ENCODE assay signal across 8 cellular contexts in genomic region chr1:151146072-151146415, GRCh38. TPM values are rescaled to one million over a fixed set of nuclear protein-coding genes. Genes with fewer than 3 reads are reported as not detected.
DNase-seq lines count a peak whose midpoint lies in the region; ATAC-seq lines count a peak whose summit lies in the region.

No MANE protein-coding gene starts in this region.

- H3K9me3 Mint-ChIP-seq in activated CD4-positive, alpha-beta T cell treated with anti-CD3 and anti-CD28 coated beads, Interleukin-2, amount 10 ng/mL, durations not matched to agents 7 days and 5 days, result no peaks in the 10 kb centered on the region
- H3K9me3 Mint-ChIP-seq in activated CD4-positive, alpha-beta memory T cell treated with anti-CD3 and anti-CD28 coated beads, Interleukin-2, amount 10 ng/mL, durations not matched to agents 7 days and 5 days, result no peaks in the 10 kb centered on the region

- intact Hi-C loops in left ventricle myocardium superior (cut with micrococcal nuclease), result no loop called here

- ATAC-seq in left ventricle myocardium superior, result peak; percentile 8

- POLR2A ChIA-PET in activated CD4-positive, alpha-beta T cell treated with anti-CD3 and anti-CD28 coated beads, Interleukin-2, amount 10 ng/mL, durations not matched to agents 7 days and 5 days (lab: Charles Lee), result interaction anchor here (0.6 kb wide), 1 partner anchor 10 kb away, joined by 4 read pairs; no protein-coding TSS in a partner anchor
- POLR2A ChIA-PET in activated CD4-positive, alpha-beta memory T cell treated with anti-CD3 and anti-CD28 coated beads, Interleukin-2, amount 10 ng/mL, durations not matched to agents 7 days and 5 days (lab: Charles Lee), result interaction anchor here (1.0 to 6.4 kb wide), 3 partner anchors 11 to 519 kb away, joined by 3 to 22 read pairs (median 3); partner anchors contain the start of gene TNFAIP8L2

- no peak overlapping the region for H3K27ac Mint-ChIP-seq in activated CD4-positive, alpha-beta T cell treated with anti-CD3 and anti-CD28 coated beads, Interleukin-2, amount 10 ng/mL, durations not matched to agents 7 days and 5 days
- no peak overlapping the region for H3K27ac Mint-ChIP-seq in activated CD4-positive, alpha-beta memory T cell treated with anti-CD3 and anti-CD28 coated beads, Interleukin-2, amount 10 ng/mL, durations not matched to agents 7 days and 5 days

- CTCF ChIA-PET in activated CD4-positive, alpha-beta T cell treated with anti-CD3 and anti-CD28 coated beads, Interleukin-2, amount 10 ng/mL, durations not matched to agents 7 days and 5 days (lab: Charles Lee), result no interaction called here
- CTCF ChIA-PET in activated CD4-positive, alpha-beta memory T cell treated with anti-CD3 and anti-CD28 coated beads, Interleukin-2, amount 10 ng/mL, durations not matched to agents 7 days and 5 days (lab: Charles Lee), result interaction anchor here (2.0 kb wide), 1 partner anchor 46 kb away, joined by 5 read pairs; no protein-coding TSS in a partner anchor

- peak overlapping the region in 20 of 21 experiments; percentile 25 to 82 (median 72) for H3K27ac ChIP-seq in skin epidermis

- H3K4me3 Mint-ChIP-seq in activated CD4-positive, alpha-beta T cell treated with anti-CD3 and anti-CD28 coated beads, Interleukin-2, amount 10 ng/mL, durations not matched to agents 7 days and 5 days, result peak overlapping the region; percentile 86
- peak overlapping the region; percentile 93 for H3K4me3 Mint-ChIP-seq in activated CD4-positive, alpha-beta memory T cell treated with anti-CD3 and anti-CD28 coated beads, Interleukin-2, amount 10 ng/mL, durations not matched to agents 7 days and 5 days

- H3K4me1 Mint-ChIP-seq in activated CD4-positive, alpha-beta T cell treated with anti-CD3 and anti-CD28 coated beads, Interleukin-2, amount 10 ng/mL, durations not matched to agents 7 days and 5 days, result peaks cover 14% of the 10 kb centered on the region
- H3K4me1 Mint-ChIP-seq in activated CD4-positive, alpha-beta memory T cell treated with anti-CD3 and anti-CD28 coated beads, Interleukin-2, amount 10 ng/mL, durations not matched to agents 7 days and 5 days, result peaks cover 11% of the 10 kb centered on the region

- H3K36me3 Mint-ChIP-seq in activated CD4-positive, alpha-beta T cell treated with anti-CD3 and anti-CD28 coated beads, Interleukin-2, amount 10 ng/mL, durations not matched to agents 7 days and 5 days (ENCODE audit: low read depth), result no peaks in the 10 kb centered on the region
- H3K36me3 Mint-ChIP-seq in activated CD4-positive, alpha-beta memory T cell treated with anti-CD3 and anti-CD28 coated beads, Interleukin-2, amount 10 ng/mL, durations not matched to agents 7 days and 5 days (ENCODE audit: low read depth), result no peaks in the 10 kb centered on the region

- H3K4me3 ChIP-seq in skin epidermis, result peak overlapping the region; percentile 59 to 92 (median 64)

- no peak for DNase-seq in activated CD4-positive, alpha-beta T cell treated with anti-CD3 and anti-CD28 coated beads, Interleukin-2, amount 10 ng/mL, durations not matched to agents 7 days and 5 days
- DNase-seq in activated CD4-positive, alpha-beta T cell treated with anti-CD3 and anti-CD28 coated beads for 48 hours, result no peak
- no peak for DNase-seq in activated CD4-positive, alpha-beta memory T cell treated with anti-CD3 and anti-CD28 coated beads, Interleukin-2, amount 10 ng/mL, durations not matched to agents 7 days and 5 days
- DNase-seq in left ventricle myocardium superior, result no peak
- no peak for DNase-seq in NCI-H187 (lab: John Stamatoyannopoulos, UW)
- no peak for DNase-seq in superior temporal gyrus (ENCODE audit: extremely low spot score)
- no peak for DNase-seq in SK-N-DZ (ENCODE audit: low spot score)

- peaks cover 18% of the 10 kb centered on the region for H3K27me3 Mint-ChIP-seq in activated CD4-positive, alpha-beta T cell treated with anti-CD3 and anti-CD28 coated beads, Interleukin-2, amount 10 ng/mL, durations not matched to agents 7 days and 5 days
- H3K27me3 Mint-ChIP-seq in activated CD4-positive, alpha-beta memory T cell treated with anti-CD3 and anti-CD28 coated beads, Interleukin-2, amount 10 ng/mL, durations not matched to agents 7 days and 5 days, result peaks cover 14% of the 10 kb centered on the region

RNA-seq across cellular contexts. Expression of gene SEMA6C, which starts 0.4 kb away (rescaled TPM):
- 1 to 10 TPM; 3.8 TPM for total RNA-seq in activated CD4-positive, alpha-beta T cell treated with anti-CD3 and anti-CD28 coated beads, Interleukin-2, amount 10 ng/mL, durations not matched to agents 7 days and 5 days
- total RNA-seq in activated CD4-positive, alpha-beta memory T cell treated with anti-CD3 and anti-CD28 coated beads, Interleukin-2, amount 10 ng/mL, durations not matched to agents 7 days and 5 days, result 1 to 10 TPM; 1.8 to 2.3 TPM
- total RNA-seq in left ventricle myocardium superior, result 55.1 TPM
- 16.5 and 34.5 TPM in 2 replicates for polyA plus RNA-seq in SK-N-DZ (2014; cell fraction: cytosol; rRNA removed)
- 59.0 and 148 TPM in 2 replicates for polyA plus RNA-seq in SK-N-DZ (2014; cell fraction: nucleus; rRNA removed)

RNA-seq across cellular contexts. Expression of gene TNFAIP8L2, which starts 10.4 kb away (rescaled TPM):
- 10 to 100 TPM; 33.7 to 38.4 TPM for total RNA-seq in activated CD4-positive, alpha-beta T cell treated with anti-CD3 and anti-CD28 coated beads, Interleukin-2, amount 10 ng/mL, durations not matched to agents 7 days and 5 days
- total RNA-seq in activated CD4-positive, alpha-beta memory T cell treated with anti-CD3 and anti-CD28 coated beads, Interleukin-2, amount 10 ng/mL, durations not matched to agents 7 days and 5 days, result 10 to 100 TPM; 31.2 to 32.0 TPM
- total RNA-seq in left ventricle myocardium superior, result 1.4 TPM
- polyA plus RNA-seq in SK-N-DZ (2014; cell fraction: cytosol; rRNA removed), result not detected in 2 replicates
- polyA plus RNA-seq in SK-N-DZ (2014; cell fraction: nucleus; rRNA removed), result not detected in 2 replicates

RNA-seq across cellular contexts. Expression of gene LYSMD1, which starts 19.7 kb away (rescaled TPM):
- total RNA-seq in activated CD4-positive, alpha-beta T cell treated with anti-CD3 and anti-CD28 coated beads, Interleukin-2, amount 10 ng/mL, durations not matched to agents 7 days and 5 days, result 1 to 10 TPM; 4.0 to 4.9 TPM
- total RNA-seq in activated CD4-positive, alpha-beta memory T cell treated with anti-CD3 and anti-CD28 coated beads, Interleukin-2, amount 10 ng/mL, durations not matched to agents 7 days and 5 days, result 1 to 10 TPM; 2.0 to 2.1 TPM
- 13.0 TPM for total RNA-seq in left ventricle myocardium superior
- polyA plus RNA-seq in SK-N-DZ (2014; cell fraction: cytosol; rRNA removed), result 27.1 and 29.7 TPM in 2 replicates
- 13.9 and 14.9 TPM in 2 replicates for polyA plus RNA-seq in SK-N-DZ (2014; cell fraction: nucleus; rRNA removed)

RNA-seq across cellular contexts. Expression of gene SCNM1, which starts 19.9 kb away (rescaled TPM):
- 10 to 100 TPM; 63.7 to 70.9 TPM for total RNA-seq in activated CD4-positive, alpha-beta T cell treated with anti-CD3 and anti-CD28 coated beads, Interleukin-2, amount 10 ng/mL, durations not matched to agents 7 days and 5 days
- total RNA-seq in activated CD4-positive, alpha-beta memory T cell treated with anti-CD3 and anti-CD28 coated beads, Interleukin-2, amount 10 ng/mL, durations not matched to agents 7 days and 5 days, result 10 to 100 TPM; 63.5 to 67.9 TPM
- 19.1 TPM for total RNA-seq in left ventricle myocardium superior
- 81.2 and 83.8 TPM in 2 replicates for polyA plus RNA-seq in SK-N-DZ (2014; cell fraction: cytosol; rRNA removed)
- polyA plus RNA-seq in SK-N-DZ (2014; cell fraction: nucleus; rRNA removed), result 68.8 and 92.1 TPM in 2 replicates

RNA-seq across cellular contexts. Expression of gene TMOD4, which starts 29.7 kb away (rescaled TPM):
- 1 to 10 TPM; 2.0 to 2.7 TPM for total RNA-seq in activated CD4-positive, alpha-beta T cell treated with anti-CD3 and anti-CD28 coated beads, Interleukin-2, amount 10 ng/mL, durations not matched to agents 7 days and 5 days
- total RNA-seq in activated CD4-positive, alpha-beta memory T cell treated with anti-CD3 and anti-CD28 coated beads, Interleukin-2, amount 10 ng/mL, durations not matched to agents 7 days and 5 days, result 1 to 10 TPM; 1.5 to 1.9 TPM
- 0.62 TPM for total RNA-seq in left ventricle myocardium superior
- 0.09 TPM in 1 of 2 replicates, not detected in the other for polyA plus RNA-seq in SK-N-DZ (2014; cell fraction: cytosol; rRNA removed)
- not detected in 2 replicates for polyA plus RNA-seq in SK-N-DZ (2014; cell fraction: nucleus; rRNA removed)

Comparison
In these comparisons a context has a peak if more than half of its experiments do, and no peak if none do; other contexts are left out.
1. RNA of gene SEMA6C, which starts 0.4 kb away (total RNA-seq): 55.1 TPM in left ventricle myocardium superior (single experiment); 3.8 TPM in activated CD4-positive, alpha-beta T cell treated with anti-CD3 and anti-CD28 coated beads, Interleukin-2, amount 10 ng/mL, durations not matched to agents 7 days and 5 days and 1.8 to 2.3 TPM in activated CD4-positive, alpha-beta memory T cell treated with anti-CD3 and anti-CD28 coated beads, Interleukin-2, amount 10 ng/mL, durations not matched to agents 7 days and 5 days; every median in the first group is over 10 times any median in the second.
2. RNA of gene TNFAIP8L2, which starts 10.4 kb away (total RNA-seq): 33.7 to 38.4 TPM in activated CD4-positive, alpha-beta T cell treated with anti-CD3 and anti-CD28 coated beads, Interleukin-2, amount 10 ng/mL, durations not matched to agents 7 days and 5 days and 31.2 to 32.0 TPM in activated CD4-positive, alpha-beta memory T cell treated with anti-CD3 and anti-CD28 coated beads, Interleukin-2, amount 10 ng/mL, durations not matched to agents 7 days and 5 days; 1.4 TPM in left ventricle myocardium superior (single experiment); every median in the first group is over 10 times any median in the second.